ENCODE assay signal across 1 cellular context in the genomic region with DNA sequence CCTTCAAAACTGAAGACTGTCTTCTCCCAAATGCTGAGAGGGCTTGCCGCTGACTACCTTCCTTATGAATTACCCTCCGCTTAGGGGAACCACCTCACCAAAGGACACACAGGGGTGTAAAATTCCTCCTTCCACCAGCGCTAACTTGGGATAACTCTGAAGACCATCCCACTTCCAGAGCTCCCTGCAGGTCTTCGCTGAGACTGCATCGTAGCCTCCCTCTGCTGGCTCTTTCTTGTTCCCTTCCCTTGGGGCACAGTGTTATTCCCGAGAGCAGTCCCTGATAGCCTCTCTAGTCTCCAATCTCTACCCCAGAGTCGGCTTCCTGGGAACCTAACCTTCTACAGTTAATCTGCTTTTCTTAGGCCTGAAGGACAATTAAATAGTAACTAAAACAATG.
TF ChIP-seq lines count a peak whose summit lies in the region.

No MANE protein-coding gene starts in this region.

TF ChIP-seq in H1, 55 proteins besides CTCF, POLR2A, EP300 and RAD21:
- no peak for TF ChIP-seq TAF1 (IDR thresholded peaks at IDR 0.05; ENCODE audit: low read depth, low read length)
- TF ChIP-seq, protein P1, sequence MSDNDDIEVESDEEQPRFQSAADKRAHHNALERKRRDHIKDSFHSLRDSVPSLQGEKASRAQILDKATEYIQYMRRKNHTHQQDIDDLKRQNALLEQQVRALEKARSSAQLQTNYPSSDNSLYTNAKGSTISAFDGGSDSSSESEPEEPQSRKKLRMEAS (IDR thresholded peaks at IDR 0.05) = no peak
- no peak for TF ChIP-seq YY1 (IDR thresholded peaks at IDR 0.05; ENCODE audit: low read depth, low read length)
- TF ChIP-seq TCF12 (IDR thresholded peaks at IDR 0.05; ENCODE audit: low read depth, low read length) = no peak
- no peak for TF ChIP-seq CEBPB (IDR thresholded peaks at IDR 0.05; ENCODE audit: low read depth, low read length)
- TF ChIP-seq CBX8 (IDR thresholded peaks at IDR 0.05; ENCODE audit: borderline replicate concordance, low read depth, low read length) = no peak
- TF ChIP-seq KDM1A (IDR thresholded peaks at IDR 0.05; ENCODE audit: borderline replicate concordance, low read length) = no peak
- TF ChIP-seq NRF1 (IDR thresholded peaks at IDR 0.05; ENCODE audit: low read depth, low read length) = no peak
- TF ChIP-seq, protein P2, sequence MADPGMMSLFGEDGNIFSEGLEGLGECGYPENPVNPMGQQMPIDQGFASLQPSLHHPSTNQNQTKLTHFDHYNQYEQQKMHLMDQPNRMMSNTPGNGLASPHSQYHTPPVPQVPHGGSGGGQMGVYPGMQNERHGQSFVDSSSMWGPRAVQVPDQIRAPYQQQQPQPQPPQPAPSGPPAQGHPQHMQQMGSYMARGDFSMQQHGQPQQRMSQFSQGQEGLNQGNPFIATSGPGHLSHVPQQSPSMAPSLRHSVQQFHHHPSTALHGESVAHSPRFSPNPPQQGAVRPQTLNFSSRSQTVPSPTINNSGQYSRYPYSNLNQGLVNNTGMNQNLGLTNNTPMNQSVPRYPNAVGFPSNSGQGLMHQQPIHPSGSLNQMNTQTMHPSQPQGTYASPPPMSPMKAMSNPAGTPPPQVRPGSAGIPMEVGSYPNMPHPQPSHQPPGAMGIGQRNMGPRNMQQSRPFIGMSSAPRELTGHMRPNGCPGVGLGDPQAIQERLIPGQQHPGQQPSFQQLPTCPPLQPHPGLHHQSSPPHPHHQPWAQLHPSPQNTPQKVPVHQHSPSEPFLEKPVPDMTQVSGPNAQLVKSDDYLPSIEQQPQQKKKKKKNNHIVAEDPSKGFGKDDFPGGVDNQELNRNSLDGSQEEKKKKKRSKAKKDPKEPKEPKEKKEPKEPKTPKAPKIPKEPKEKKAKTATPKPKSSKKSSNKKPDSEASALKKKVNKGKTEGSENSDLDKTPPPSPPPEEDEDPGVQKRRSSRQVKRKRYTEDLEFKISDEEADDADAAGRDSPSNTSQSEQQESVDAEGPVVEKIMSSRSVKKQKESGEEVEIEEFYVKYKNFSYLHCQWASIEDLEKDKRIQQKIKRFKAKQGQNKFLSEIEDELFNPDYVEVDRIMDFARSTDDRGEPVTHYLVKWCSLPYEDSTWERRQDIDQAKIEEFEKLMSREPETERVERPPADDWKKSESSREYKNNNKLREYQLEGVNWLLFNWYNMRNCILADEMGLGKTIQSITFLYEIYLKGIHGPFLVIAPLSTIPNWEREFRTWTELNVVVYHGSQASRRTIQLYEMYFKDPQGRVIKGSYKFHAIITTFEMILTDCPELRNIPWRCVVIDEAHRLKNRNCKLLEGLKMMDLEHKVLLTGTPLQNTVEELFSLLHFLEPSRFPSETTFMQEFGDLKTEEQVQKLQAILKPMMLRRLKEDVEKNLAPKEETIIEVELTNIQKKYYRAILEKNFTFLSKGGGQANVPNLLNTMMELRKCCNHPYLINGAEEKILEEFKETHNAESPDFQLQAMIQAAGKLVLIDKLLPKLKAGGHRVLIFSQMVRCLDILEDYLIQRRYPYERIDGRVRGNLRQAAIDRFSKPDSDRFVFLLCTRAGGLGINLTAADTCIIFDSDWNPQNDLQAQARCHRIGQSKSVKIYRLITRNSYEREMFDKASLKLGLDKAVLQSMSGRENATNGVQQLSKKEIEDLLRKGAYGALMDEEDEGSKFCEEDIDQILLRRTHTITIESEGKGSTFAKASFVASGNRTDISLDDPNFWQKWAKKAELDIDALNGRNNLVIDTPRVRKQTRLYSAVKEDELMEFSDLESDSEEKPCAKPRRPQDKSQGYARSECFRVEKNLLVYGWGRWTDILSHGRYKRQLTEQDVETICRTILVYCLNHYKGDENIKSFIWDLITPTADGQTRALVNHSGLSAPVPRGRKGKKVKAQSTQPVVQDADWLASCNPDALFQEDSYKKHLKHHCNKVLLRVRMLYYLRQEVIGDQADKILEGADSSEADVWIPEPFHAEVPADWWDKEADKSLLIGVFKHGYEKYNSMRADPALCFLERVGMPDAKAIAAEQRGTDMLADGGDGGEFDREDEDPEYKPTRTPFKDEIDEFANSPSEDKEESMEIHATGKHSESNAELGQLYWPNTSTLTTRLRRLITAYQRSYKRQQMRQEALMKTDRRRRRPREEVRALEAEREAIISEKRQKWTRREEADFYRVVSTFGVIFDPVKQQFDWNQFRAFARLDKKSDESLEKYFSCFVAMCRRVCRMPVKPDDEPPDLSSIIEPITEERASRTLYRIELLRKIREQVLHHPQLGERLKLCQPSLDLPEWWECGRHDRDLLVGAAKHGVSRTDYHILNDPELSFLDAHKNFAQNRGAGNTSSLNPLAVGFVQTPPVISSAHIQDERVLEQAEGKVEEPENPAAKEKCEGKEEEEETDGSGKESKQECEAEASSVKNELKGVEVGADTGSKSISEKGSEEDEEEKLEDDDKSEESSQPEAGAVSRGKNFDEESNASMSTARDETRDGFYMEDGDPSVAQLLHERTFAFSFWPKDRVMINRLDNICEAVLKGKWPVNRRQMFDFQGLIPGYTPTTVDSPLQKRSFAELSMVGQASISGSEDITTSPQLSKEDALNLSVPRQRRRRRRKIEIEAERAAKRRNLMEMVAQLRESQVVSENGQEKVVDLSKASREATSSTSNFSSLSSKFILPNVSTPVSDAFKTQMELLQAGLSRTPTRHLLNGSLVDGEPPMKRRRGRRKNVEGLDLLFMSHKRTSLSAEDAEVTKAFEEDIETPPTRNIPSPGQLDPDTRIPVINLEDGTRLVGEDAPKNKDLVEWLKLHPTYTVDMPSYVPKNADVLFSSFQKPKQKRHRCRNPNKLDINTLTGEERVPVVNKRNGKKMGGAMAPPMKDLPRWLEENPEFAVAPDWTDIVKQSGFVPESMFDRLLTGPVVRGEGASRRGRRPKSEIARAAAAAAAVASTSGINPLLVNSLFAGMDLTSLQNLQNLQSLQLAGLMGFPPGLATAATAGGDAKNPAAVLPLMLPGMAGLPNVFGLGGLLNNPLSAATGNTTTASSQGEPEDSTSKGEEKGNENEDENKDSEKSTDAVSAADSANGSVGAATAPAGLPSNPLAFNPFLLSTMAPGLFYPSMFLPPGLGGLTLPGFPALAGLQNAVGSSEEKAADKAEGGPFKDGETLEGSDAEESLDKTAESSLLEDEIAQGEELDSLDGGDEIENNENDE (IDR thresholded peaks at IDR 0.05; ENCODE audit: insufficient replicate concordance, low read length) = no peak
